1 cellular context compared by ENCODE assay signal in genomic region chr6:105028898-105029297, GRCh38.
TF ChIP-seq lines count a peak whose summit lies in the region.

No MANE protein-coding gene starts in this region.

TF ChIP-seq in HepG2, 621 proteins besides CTCF, POLR2A, EP300 and RAD21 (continued from another document):
- TF ChIP-seq, protein P1, sequence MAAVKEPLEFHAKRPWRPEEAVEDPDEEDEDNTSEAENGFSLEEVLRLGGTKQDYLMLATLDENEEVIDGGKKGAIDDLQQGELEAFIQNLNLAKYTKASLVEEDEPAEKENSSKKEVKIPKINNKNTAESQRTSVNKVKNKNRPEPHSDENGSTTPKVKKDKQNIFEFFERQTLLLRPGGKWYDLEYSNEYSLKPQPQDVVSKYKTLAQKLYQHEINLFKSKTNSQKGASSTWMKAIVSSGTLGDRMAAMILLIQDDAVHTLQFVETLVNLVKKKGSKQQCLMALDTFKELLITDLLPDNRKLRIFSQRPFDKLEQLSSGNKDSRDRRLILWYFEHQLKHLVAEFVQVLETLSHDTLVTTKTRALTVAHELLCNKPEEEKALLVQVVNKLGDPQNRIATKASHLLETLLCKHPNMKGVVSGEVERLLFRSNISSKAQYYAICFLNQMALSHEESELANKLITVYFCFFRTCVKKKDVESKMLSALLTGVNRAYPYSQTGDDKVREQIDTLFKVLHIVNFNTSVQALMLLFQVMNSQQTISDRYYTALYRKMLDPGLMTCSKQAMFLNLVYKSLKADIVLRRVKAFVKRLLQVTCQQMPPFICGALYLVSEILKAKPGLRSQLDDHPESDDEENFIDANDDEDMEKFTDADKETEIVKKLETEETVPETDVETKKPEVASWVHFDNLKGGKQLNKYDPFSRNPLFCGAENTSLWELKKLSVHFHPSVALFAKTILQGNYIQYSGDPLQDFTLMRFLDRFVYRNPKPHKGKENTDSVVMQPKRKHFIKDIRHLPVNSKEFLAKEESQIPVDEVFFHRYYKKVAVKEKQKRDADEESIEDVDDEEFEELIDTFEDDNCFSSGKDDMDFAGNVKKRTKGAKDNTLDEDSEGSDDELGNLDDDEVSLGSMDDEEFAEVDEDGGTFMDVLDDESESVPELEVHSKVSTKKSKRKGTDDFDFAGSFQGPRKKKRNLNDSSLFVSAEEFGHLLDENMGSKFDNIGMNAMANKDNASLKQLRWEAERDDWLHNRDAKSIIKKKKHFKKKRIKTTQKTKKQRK (IDR thresholded peaks at IDR 0.05; ENCODE audit: low read length): no peak
- TF ChIP-seq MEF2D (CRISPR knock-in tag; IDR thresholded peaks at IDR 0.05) (no peak), ZBTB3 (CRISPR knock-in tag; IDR thresholded peaks at IDR 0.05; ENCODE audit: borderline replicate concordance, low read depth) (no peak), PRMT3 (CRISPR knock-in tag; IDR thresholded peaks at IDR 0.05; ENCODE audit: borderline replicate concordance, low read depth) (no peak)
